ENCODE assay signal across 18 cellular contexts in genomic region chr6:107594736-107595135, GRCh38.
DNase-seq lines count a peak whose midpoint lies in the region; ATAC-seq and TF ChIP-seq lines count a peak whose summit lies in the region.
"Had no signal": no experiment of that assay in that cellular context is flagged by ENCODE, and none has a peak within 500 bp of the region (broad histone marks: within the 10 kb centered on the region; RNA-seq: fewer than 3 reads in every experiment).

No MANE protein-coding gene starts in this region.

- in situ Hi-C loops in ACHN (cut with HindIII; ENCODE audit: low pct_ligation_motif_present, low pct_unique_long_range_greater_than_20kb, low sequenced_read_pairs) = no loop called here

- H3K4me1 ChIP-seq in right atrium auricular region (peaks cover 0 to 5% of the 10 kb centered on the region in 2 donors), left lung (no peaks in the 10 kb centered on the region), breast epithelium (no peaks in the 10 kb centered on the region)
- H3K4me1 ChIP-seq: Caco-2 had no signal

- no peak for TF ChIP-seq POLR2A in breast epithelium (IDR thresholded peaks at IDR 0.05)

- H3K27me3 ChIP-seq in right atrium auricular region (no peaks in the 10 kb centered on the region), left lung (no peaks in the 10 kb centered on the region), breast epithelium (no peaks in the 10 kb centered on the region)

- intact Hi-C loops in Right ventricle myocardium superior (cut with DNase I) (no loop called here), left lung (cut with DNase I) (no loop called here), breast epithelium (cut with DNase I; ENCODE audit: low total_unique reads) (no loop called here)
- intact Hi-C loops in activated CD4-positive, alpha-beta T cell treated with anti-CD3 and anti-CD28 coated beads, Interleukin-2, amount 10 ng/mL, durations not matched to agents 24 days and 14 days (cut with micrococcal nuclease) = no loop called here

- peak; percentile 61 for ATAC-seq in Right ventricle myocardium superior (ENCODE audit: poor library complexity)
- peak; percentile 23 for ATAC-seq in left lung
- ATAC-seq: K562 had no signal

- no peak overlapping the region for H3K4me3 ChIP-seq in right atrium auricular region
- H3K4me3 ChIP-seq in left lung = no peak overlapping the region
- no peak overlapping the region for H3K4me3 ChIP-seq in breast epithelium
- H3K4me3 ChIP-seq: K562 had no signal

- H3K36me3 Mint-ChIP-seq in chondrocyte (ENCODE audit: low read depth) = no peaks in the 10 kb centered on the region
- H3K36me3 Mint-ChIP-seq in activated CD4-positive, alpha-beta T cell treated with anti-CD3 and anti-CD28 coated beads, Interleukin-2, amount 10 ng/mL, durations not matched to agents 24 days and 14 days (ENCODE audit: low read depth) = no peaks in the 10 kb centered on the region

- H3K36me3 ChIP-seq in right atrium auricular region = no peaks in the 10 kb centered on the region
- no peaks in the 10 kb centered on the region for H3K36me3 ChIP-seq in left lung
- H3K36me3 ChIP-seq in breast epithelium = no peaks in the 10 kb centered on the region

- no peak overlapping the region for H3K4me3 Mint-ChIP-seq in chondrocyte (ENCODE audit: unreplicated experiment)
- H3K4me3 Mint-ChIP-seq in activated CD4-positive, alpha-beta T cell treated with anti-CD3 and anti-CD28 coated beads, Interleukin-2, amount 10 ng/mL, durations not matched to agents 24 days and 14 days = no peak overlapping the region
- H3K4me3 Mint-ChIP-seq: H9 had no signal

- H3K27ac Mint-ChIP-seq in chondrocyte (ENCODE audit: unreplicated experiment) = peak overlapping the region; percentile 5
- H3K27ac Mint-ChIP-seq in activated CD4-positive, alpha-beta T cell treated with anti-CD3 and anti-CD28 coated beads, Interleukin-2, amount 10 ng/mL, durations not matched to agents 24 days and 14 days = no peak overlapping the region
- H3K27ac Mint-ChIP-seq: H9 had no signal

- peaks cover 39% of the 10 kb centered on the region for H3K4me1 Mint-ChIP-seq in chondrocyte (ENCODE audit: low read depth)
- no peaks in the 10 kb centered on the region for H3K4me1 Mint-ChIP-seq in activated CD4-positive, alpha-beta T cell treated with anti-CD3 and anti-CD28 coated beads, Interleukin-2, amount 10 ng/mL, durations not matched to agents 24 days and 14 days

- no peak for TF ChIP-seq CTCF in right atrium auricular region (IDR thresholded peaks at IDR 0.05)
- TF ChIP-seq CTCF in chondrocyte (IDR thresholded peaks at IDR 0.05) = no peak
- TF ChIP-seq CTCF in left lung (IDR thresholded peaks at IDR 0.05) = no peak
- TF ChIP-seq CTCF in breast epithelium (IDR thresholded peaks at IDR 0.05) = no peak

- H3K9me3 ChIP-seq in right atrium auricular region = no peaks in the 10 kb centered on the region
- H3K9me3 ChIP-seq in left lung = no peaks in the 10 kb centered on the region
- H3K9me3 ChIP-seq in breast epithelium = no peaks in the 10 kb centered on the region
- H3K9me3 ChIP-seq: Caco-2 had no signal

- H3K27ac ChIP-seq in right atrium auricular region (no peak overlapping the region), left lung (no peak overlapping the region), breast epithelium (no peak overlapping the region)

- peaks cover 4% of the 10 kb centered on the region for H3K9me3 Mint-ChIP-seq in chondrocyte (ENCODE audit: low read depth)
- no peaks in the 10 kb centered on the region for H3K9me3 Mint-ChIP-seq in activated CD4-positive, alpha-beta T cell treated with anti-CD3 and anti-CD28 coated beads, Interleukin-2, amount 10 ng/mL, durations not matched to agents 24 days and 14 days
- H3K9me3 Mint-ChIP-seq: H9 had no signal

- no peaks in the 10 kb centered on the region for H3K27me3 Mint-ChIP-seq in chondrocyte (ENCODE audit: low read depth)
- H3K27me3 Mint-ChIP-seq in activated CD4-positive, alpha-beta T cell treated with anti-CD3 and anti-CD28 coated beads, Interleukin-2, amount 10 ng/mL, durations not matched to agents 24 days and 14 days = peaks cover 57% of the 10 kb centered on the region

- DNase-seq in Right ventricle myocardium superior (no peak), right atrium auricular region (ENCODE audit: low spot score) (no peak), chondrocyte (ENCODE audit: low spot score) (no peak), left lung (no peak), stromal cell of bone marrow (ENCODE audit: low read depth) (peak; percentile 12), breast epithelium (ENCODE audit: low spot score in 2 of 2) (no peak), ACHN (no peak)
- no peak for DNase-seq in activated CD4-positive, alpha-beta T cell treated with anti-CD3 and anti-CD28 coated beads, Interleukin-2, amount 10 ng/mL, durations not matched to agents 24 days and 14 days
- DNase-seq: 8988T; AML-193; Caco-2; DMS153; H9; MV-4-11; NCI-H1417; NCI-H1930; NK-92 treated with Interleukin-12 subunit alpha and Interleukin-12 subunit beta, amount 100 ng/mL, for 24 hours had no signal
